2 cellular contexts compared by ENCODE assay signal in the genomic region with DNA sequence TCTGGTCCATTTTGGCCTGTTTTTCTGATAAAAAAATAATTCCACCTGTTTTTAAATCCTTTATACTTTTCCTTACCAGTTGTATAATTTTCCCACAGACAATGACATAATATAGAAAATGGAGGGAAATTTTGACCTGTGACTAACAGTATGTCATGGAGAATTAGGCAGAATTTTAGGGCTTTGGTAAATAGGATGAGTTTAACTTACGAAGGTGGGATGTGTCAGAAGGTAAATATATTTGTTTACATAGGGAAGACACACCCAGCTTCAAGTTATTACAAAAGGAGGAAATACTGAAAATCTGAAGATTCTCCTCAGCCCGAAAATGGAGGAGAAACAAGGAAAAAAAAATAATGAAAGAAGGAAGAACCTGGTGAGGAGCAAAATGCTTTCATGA.
A peak's percentile ranks its signal among the peaks of the same experiment; 100 is the strongest.
TF ChIP-seq lines count a peak whose summit lies in the region.

No MANE protein-coding gene starts in this region.

TF ChIP-seq in A549, 52 proteins besides CTCF, POLR2A, EP300 and RAD21 (continued from another document):
- TF ChIP-seq, protein P1, sequence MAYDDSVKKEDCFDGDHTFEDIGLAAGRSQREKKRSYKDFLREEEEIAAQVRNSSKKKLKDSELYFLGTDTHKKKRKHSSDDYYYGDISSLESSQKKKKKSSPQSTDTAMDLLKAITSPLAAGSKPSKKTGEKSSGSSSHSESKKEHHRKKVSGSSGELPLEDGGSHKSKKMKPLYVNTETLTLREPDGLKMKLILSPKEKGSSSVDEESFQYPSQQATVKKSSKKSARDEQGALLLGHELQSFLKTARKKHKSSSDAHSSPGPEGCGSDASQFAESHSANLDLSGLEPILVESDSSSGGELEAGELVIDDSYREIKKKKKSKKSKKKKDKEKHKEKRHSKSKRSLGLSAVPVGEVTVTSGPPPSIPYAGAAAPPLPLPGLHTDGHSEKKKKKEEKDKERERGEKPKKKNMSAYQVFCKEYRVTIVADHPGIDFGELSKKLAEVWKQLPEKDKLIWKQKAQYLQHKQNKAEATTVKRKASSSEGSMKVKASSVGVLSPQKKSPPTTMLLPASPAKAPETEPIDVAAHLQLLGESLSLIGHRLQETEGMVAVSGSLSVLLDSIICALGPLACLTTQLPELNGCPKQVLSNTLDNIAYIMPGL (CRISPR knock-in tag; IDR thresholded peaks at IDR 0.05; ENCODE audit: borderline replicate concordance), result no peak
- TF ChIP-seq NPAS2 (CRISPR knock-in tag; IDR thresholded peaks at IDR 0.05; ENCODE audit: borderline replicate concordance) (no peak), HDAC2 (IDR thresholded peaks at IDR 0.05) (no peak), RCOR1 (IDR thresholded peaks at IDR 0.05; ENCODE audit: low read depth, low read length) (no peak), CHD2 (IDR thresholded peaks at IDR 0.05; ENCODE audit: low read length, partially characterized antibody) (no peak), BHLHE40 (IDR thresholded peaks at IDR 0.05; ENCODE audit: low read depth, low read length) (no peak), CEBPB (IDR thresholded peaks at IDR 0.05) (0 out of 4 replicates have a peak, but pooled peaks of 1 of the 2 experiments have one; percentile 8), TP53 (CRISPR knock-in tag; IDR thresholded peaks at IDR 0.05) (no peak), JUNB (IDR thresholded peaks at IDR 0.05) (0 out of 2 replicates have a peak, but pooled peaks have one; percentile 36), FOSL2 (IDR thresholded peaks at IDR 0.05) (no peak), FOSL2 (CRISPR knock-in tag; IDR thresholded peaks at IDR 0.05) (peak; percentile 76), RFX5 (IDR thresholded peaks at IDR 0.05) (no peak), NR3C1 (IDR thresholded peaks at IDR 0.05) (no peak), CBX8 (IDR thresholded peaks at IDR 0.05) (no peak), NFE2L2 (conservative IDR thresholded peaks at IDR 0.05; ENCODE audit: low read length) (no peak), TFCP2L1 (CRISPR knock-in tag; IDR thresholded peaks at IDR 0.05) (no peak), HOXB13 (CRISPR knock-in tag; IDR thresholded peaks at IDR 0.05; ENCODE audit: low read depth) (no peak), SMC3 (IDR thresholded peaks at IDR 0.05) (no peak), ZSCAN20 (CRISPR knock-in tag; IDR thresholded peaks at IDR 0.05) (no peak)
- TF ChIP-seq, protein P2, sequence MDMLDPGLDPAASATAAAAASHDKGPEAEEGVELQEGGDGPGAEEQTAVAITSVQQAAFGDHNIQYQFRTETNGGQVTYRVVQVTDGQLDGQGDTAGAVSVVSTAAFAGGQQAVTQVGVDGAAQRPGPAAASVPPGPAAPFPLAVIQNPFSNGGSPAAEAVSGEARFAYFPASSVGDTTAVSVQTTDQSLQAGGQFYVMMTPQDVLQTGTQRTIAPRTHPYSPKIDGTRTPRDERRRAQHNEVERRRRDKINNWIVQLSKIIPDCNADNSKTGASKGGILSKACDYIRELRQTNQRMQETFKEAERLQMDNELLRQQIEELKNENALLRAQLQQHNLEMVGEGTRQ (IDR thresholded peaks at IDR 0.05), result no peak

TF ChIP-seq in HCT116, 20 proteins besides CTCF, POLR2A, EP300 and RAD21 (continued from another document):
- no peak for TF ChIP-seq ZFX (IDR thresholded peaks at IDR 0.05)
- TF ChIP-seq, protein P3, sequence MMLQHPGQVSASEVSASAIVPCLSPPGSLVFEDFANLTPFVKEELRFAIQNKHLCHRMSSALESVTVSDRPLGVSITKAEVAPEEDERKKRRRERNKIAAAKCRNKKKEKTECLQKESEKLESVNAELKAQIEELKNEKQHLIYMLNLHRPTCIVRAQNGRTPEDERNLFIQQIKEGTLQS (IDR thresholded peaks at IDR 0.05), result no peak
- no peak for TF ChIP-seq ZNF274 (IDR thresholded peaks at IDR 0.05; ENCODE audit: low read depth, low read length)
- TF ChIP-seq EZH2phosphoT487 (IDR thresholded peaks at IDR 0.05; ENCODE audit: borderline replicate concordance), result no peak
- no peak for TF ChIP-seq EZH2 (IDR thresholded peaks at IDR 0.05)
- no peak for TF ChIP-seq CBX3 (IDR thresholded peaks at IDR 0.05; ENCODE audit: low read depth)
- TF ChIP-seq JUND (IDR thresholded peaks at IDR 0.05), result no peak
- TF ChIP-seq, protein P4, sequence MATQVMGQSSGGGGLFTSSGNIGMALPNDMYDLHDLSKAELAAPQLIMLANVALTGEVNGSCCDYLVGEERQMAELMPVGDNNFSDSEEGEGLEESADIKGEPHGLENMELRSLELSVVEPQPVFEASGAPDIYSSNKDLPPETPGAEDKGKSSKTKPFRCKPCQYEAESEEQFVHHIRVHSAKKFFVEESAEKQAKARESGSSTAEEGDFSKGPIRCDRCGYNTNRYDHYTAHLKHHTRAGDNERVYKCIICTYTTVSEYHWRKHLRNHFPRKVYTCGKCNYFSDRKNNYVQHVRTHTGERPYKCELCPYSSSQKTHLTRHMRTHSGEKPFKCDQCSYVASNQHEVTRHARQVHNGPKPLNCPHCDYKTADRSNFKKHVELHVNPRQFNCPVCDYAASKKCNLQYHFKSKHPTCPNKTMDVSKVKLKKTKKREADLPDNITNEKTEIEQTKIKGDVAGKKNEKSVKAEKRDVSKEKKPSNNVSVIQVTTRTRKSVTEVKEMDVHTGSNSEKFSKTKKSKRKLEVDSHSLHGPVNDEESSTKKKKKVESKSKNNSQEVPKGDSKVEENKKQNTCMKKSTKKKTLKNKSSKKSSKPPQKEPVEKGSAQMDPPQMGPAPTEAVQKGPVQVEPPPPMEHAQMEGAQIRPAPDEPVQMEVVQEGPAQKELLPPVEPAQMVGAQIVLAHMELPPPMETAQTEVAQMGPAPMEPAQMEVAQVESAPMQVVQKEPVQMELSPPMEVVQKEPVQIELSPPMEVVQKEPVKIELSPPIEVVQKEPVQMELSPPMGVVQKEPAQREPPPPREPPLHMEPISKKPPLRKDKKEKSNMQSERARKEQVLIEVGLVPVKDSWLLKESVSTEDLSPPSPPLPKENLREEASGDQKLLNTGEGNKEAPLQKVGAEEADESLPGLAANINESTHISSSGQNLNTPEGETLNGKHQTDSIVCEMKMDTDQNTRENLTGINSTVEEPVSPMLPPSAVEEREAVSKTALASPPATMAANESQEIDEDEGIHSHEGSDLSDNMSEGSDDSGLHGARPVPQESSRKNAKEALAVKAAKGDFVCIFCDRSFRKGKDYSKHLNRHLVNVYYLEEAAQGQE (IDR thresholded peaks at IDR 0.05; ENCODE audit: low read depth), result no peak
- TF ChIP-seq TCF7L2 (IDR thresholded peaks at IDR 0.05; ENCODE audit: borderline replicate concordance, extremely low read depth, insufficient read depth, insufficient read length), result no peak
- TF ChIP-seq CEBPB (IDR thresholded peaks at IDR 0.05; ENCODE audit: low read depth), result no peak
- TF ChIP-seq YY1 (IDR thresholded peaks at IDR 0.05; ENCODE audit: extremely low read depth, insufficient replicate concordance, low read depth, low read length), result no peak
